Comparison of ENCODE assay signal across 32 cellular contexts in genomic region chr19:43422689-43423066, GRCh38. TPM values are rescaled to one million over a fixed set of nuclear protein-coding genes. Genes with fewer than 3 reads are reported as not detected.
"Had no signal": no experiment of that assay in that cellular context is flagged by ENCODE, and none has a peak within 500 bp of the region (broad histone marks: within the 10 kb centered on the region; RNA-seq: fewer than 3 reads in every experiment).

No MANE protein-coding gene starts in this region.

- H3K4me3 ChIP-seq: colonic mucosa, esophagus squamous epithelium, gastrocnemius medialis, heart right ventricle, left lung, lower lobe of right lung, mucosa of descending colon had no signal

- H3K27me3 ChIP-seq: colonic mucosa, esophagus squamous epithelium, gastrocnemius medialis, heart right ventricle, left lung had no signal

- FAIRE-seq: endometrium, islet of Langerhans had no signal

- H3K4me1 ChIP-seq: colonic mucosa, gastrocnemius medialis, heart right ventricle, left lung, lower lobe of right lung had no signal

- ATAC-seq: effector memory CD8-positive, alpha-beta T cell; esophagus mucosa; gastrocnemius medialis; heart right ventricle; left cardiac atrium; left lung; left ventricle myocardium superior; lower lobe of right lung; mucosa of descending colon; naive thymus-derived CD4-positive, alpha-beta T cell had no signal

- H3K9me3 ChIP-seq: colonic mucosa, esophagus squamous epithelium, gastrocnemius medialis, heart right ventricle, left lung, lower lobe of right lung, mucosa of descending colon had no signal

- DNase-seq: colonic mucosa; cortex of kidney; effector CD8-positive, alpha-beta T cell; effector memory CD8-positive, alpha-beta T cell; endodermal cell; erythroblast; esophagus squamous epithelium; foreskin fibroblast; foreskin melanocyte; gastrocnemius medialis; glutamatergic neuron; head of caudate nucleus; heart right ventricle; hippocampal formation; left cardiac atrium; left lung; left ventricle myocardium superior; lower lobe of right lung; mesenchymal stem cell; mucosa of descending colon; naive thymus-derived CD4-positive, alpha-beta T cell had no signal

- H3K27ac ChIP-seq: colonic mucosa, epithelial cell of prostate, gastrocnemius medialis, heart right ventricle, left lung, lower lobe of right lung had no signal

- H3K36me3 ChIP-seq: colonic mucosa, esophagus squamous epithelium, gastrocnemius medialis, heart right ventricle, left lung, lower lobe of right lung had no signal

RNA-seq across cellular contexts. Expression of gene TEX101, which starts 8.0 kb away (rescaled TPM):
- total RNA-seq: dermis microvascular lymphatic vessel endothelial cell, gastrocnemius medialis, glomerular endothelial cell, heart right ventricle, kidney epithelial cell, left cardiac atrium, left lung, left ventricle myocardium superior, lower lobe of right lung, lung microvascular endothelial cell, mesenteric fat pad, mesothelial cell of epicardium had no signal
- polyA plus RNA-seq: heart right ventricle; keratinocyte; naive thymus-derived CD4-positive, alpha-beta T cell had no signal

RNA-seq across cellular contexts. Expression of gene LYPD3, which starts 42.7 kb away (rescaled TPM):
- total RNA-seq: gastrocnemius medialis, glomerular endothelial cell had no signal
